1 cellular context compared by ENCODE assay signal in the genomic region with DNA sequence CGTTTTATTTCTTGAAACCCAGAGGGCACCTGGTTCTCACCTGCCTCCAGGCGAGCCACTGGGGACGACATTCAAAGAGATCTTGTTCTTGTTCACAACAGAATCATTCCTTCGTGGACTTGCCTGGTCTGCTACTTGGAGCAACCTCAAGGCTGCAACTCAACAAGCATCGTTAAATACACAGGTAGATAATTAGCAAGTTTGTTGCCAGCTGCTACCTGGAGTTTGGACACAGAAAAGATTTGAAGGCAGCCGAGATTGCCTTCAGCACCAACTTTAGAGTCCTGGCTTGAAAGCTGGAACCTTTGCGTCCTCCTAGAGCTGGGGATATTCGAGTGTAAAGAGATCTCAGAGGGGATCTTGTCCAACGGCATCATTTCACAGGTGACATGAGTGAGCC.
TF ChIP-seq lines count a peak whose summit lies in the region.

No MANE protein-coding gene starts in this region.

TF ChIP-seq in GM23338, 12 proteins besides CTCF, POLR2A, EP300 and RAD21 (continued from another document):
- no peak for TF ChIP-seq NANOG (IDR thresholded peaks at IDR 0.05; ENCODE audit: borderline replicate concordance)
